Comparison of ENCODE assay signal across 8 cellular contexts in the genomic region with DNA sequence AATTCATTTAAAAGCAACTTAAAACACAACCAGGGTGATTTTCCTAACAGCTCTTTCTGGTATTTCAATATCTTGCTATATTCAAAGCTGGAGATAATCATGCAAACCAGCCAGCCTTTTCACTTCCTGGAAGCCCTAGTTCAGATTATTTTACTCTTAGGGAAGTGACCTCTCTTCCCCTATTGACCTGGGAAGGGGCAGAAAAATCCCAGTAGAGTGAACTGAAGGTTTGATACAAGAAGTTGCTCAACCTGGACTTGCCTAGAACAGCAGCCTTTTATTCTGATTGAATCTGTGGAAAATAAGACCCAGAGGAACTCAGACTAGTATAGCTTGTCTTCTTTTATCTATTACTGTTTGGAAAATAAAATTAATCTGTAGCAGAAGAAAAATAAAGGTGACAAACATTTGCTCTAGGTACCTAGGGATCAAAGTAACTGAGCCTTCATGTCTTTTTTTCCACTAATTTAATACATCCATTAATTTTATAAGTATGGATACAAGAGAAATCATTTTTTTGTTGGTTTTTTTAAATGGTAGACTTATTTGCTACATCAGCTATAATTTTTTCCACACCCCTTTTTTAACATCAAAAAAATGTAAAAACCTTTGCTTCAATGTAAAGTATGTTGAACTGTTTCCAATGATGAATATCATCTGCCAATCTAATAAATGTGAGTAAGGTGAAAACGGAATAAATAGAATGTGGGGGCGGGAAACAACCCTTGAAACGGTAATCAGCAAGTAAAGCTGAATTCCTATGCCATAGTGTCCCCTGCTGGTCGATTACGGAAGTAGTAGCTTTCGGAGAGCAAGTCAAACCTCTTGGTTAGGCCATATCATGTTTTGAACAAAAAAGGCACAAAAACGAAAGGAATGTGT.
DNase-seq lines count a peak whose midpoint lies in the region; ATAC-seq, FAIRE-seq and TF ChIP-seq lines count a peak whose summit lies in the region.

No MANE protein-coding gene starts in this region.

- in situ Hi-C loops in GM13976 (cut with MboI; ENCODE audit: low sequenced_read_pairs, unreplicated experiment), result no loop called here

- no peaks in the 10 kb centered on the region for H3K36me3 ChIP-seq in small intestine (ENCODE audit: control insufficient read depth in 2 of 2, insufficient read depth in 2 of 2, low read length in 2 of 2)

- H3K9me3 ChIP-seq in small intestine (ENCODE audit: control insufficient read depth, low read depth), result no peaks in the 10 kb centered on the region

- no peak for FAIRE-seq in small intestine (lab: Jason Lieb, UNC)

- no peak overlapping the region for H3K4me3 ChIP-seq in AG10803 (ENCODE audit: low read length)
- H3K4me3 ChIP-seq in WI38 (ENCODE audit: low read depth, low read length), result no peak overlapping the region
- H3K4me3 ChIP-seq in small intestine (ENCODE audit: low read depth in 1 of 2, low read length in 2 of 2), result no peak overlapping the region

- H3K4me1 ChIP-seq in small intestine (ENCODE audit: control insufficient read depth in 2 of 2, insufficient read depth in 1 of 2, low read depth in 1 of 2, low read length in 1 of 2), result no peaks in the 10 kb centered on the region

- DNase-seq in AG10803 (ENCODE audit: low read depth), result peak; percentile 29
- peak; percentile 31 for DNase-seq in GM13976 (ENCODE audit: low spot score)
- DNase-seq in NCI-H2081 (lab: John Stamatoyannopoulos, UW), result peak; percentile 68 to 87
- DNase-seq in glomerular visceral epithelial cell (ENCODE audit: extremely low spot score), result peak; percentile 1
- DNase-seq in small intestine, result peak; percentile 25

- no peak overlapping the region for H3K27ac ChIP-seq in small intestine (ENCODE audit: low read depth in 1 of 2, low read length in 1 of 2)

- TF ChIP-seq CTCF in AG10803 (conservative IDR thresholded peaks at IDR 0.05; ENCODE audit: low read length), result peak; percentile 70
- peak; percentile 73 for TF ChIP-seq CTCF in GM13976 (IDR thresholded peaks at IDR 0.05; ENCODE audit: borderline replicate concordance, control extremely low read depth, extremely low read depth, insufficient read depth, missing control alignments)
- peak; percentile 18; the same call in 1 of the 2 replicates for TF ChIP-seq CTCF in WI38 (IDR thresholded peaks at IDR 0.05; ENCODE audit: low read depth, low read length)

- no peaks in the 10 kb centered on the region for H3K27me3 ChIP-seq in small intestine (ENCODE audit: control insufficient read depth in 2 of 2, insufficient read depth in 2 of 2, low read length in 2 of 2)

- ATAC-seq in HG02970 (IDR thresholded peaks at IDR 0.05; ENCODE audit: low FRiP score, unreplicated experiment) (peak; percentile 77), HG03135 (IDR thresholded peaks at IDR 0.05; ENCODE audit: unreplicated experiment) (no peak)

- 2 to 3% (median 3%) methylated on average over 7 of the region's 7 CpGs for WGBS in small intestine, 3 donors

Comparison
In these comparisons a context has a peak if more than half of its experiments do, and no peak if none do; other contexts are left out.
1. DNase-seq: peak in every context shown above with its lines; median percentile 78 in NCI-H2081; 31 in GM13976; 29 in AG10803; 25 in small intestine; 1 in glomerular visceral epithelial cell.
2. CTCF ChIP-seq: peak in every context shown above with its lines; median percentile 73 in GM13976; 70 in AG10803; 18 in WI38.